In genomic region chr2:43240762-43241150, GRCh38 we compare ENCODE assay signal across 15 cellular contexts. TPM values are rescaled to one million over a fixed set of nuclear protein-coding genes. Genes with fewer than 3 reads are reported as not detected.
DNase-seq lines count a peak whose midpoint lies in the region; ATAC-seq and TF ChIP-seq lines count a peak whose summit lies in the region.
"Had no signal": no experiment of that assay in that cellular context is flagged by ENCODE, and none has a peak within 500 bp of the region (broad histone marks: within the 10 kb centered on the region; RNA-seq: fewer than 3 reads in every experiment).

No MANE protein-coding gene starts in this region.

- 78% methylated on average over 5 of the region's 5 CpGs for WGBS in esophagus muscularis mucosa

- TF ChIP-seq POLR2A in esophagus muscularis mucosa (IDR thresholded peaks at IDR 0.05; ENCODE audit: low read depth): no peak

- no peak for TF ChIP-seq EP300 in esophagus muscularis mucosa (IDR thresholded peaks at IDR 0.05)

- peak overlapping the region; percentile 43 for H3K4me3 ChIP-seq in OCI-LY3 (ENCODE audit: low read length)
- H3K4me3 ChIP-seq in esophagus muscularis mucosa: no peak overlapping the region
- H3K4me3 ChIP-seq in skeletal muscle tissue (ENCODE audit: low read length in 3 of 3): no peak overlapping the region
- H3K4me3 ChIP-seq: ovary, uterus had no signal

- H3K9me3 ChIP-seq in OCI-LY3 (ENCODE audit: insufficient read depth, low read length) (no peaks in the 10 kb centered on the region), esophagus muscularis mucosa (no peaks in the 10 kb centered on the region), skeletal muscle tissue (ENCODE audit: control insufficient read depth in 3 of 3, low read length in 3 of 3) (no peaks in the 10 kb centered on the region)
- H3K9me3 ChIP-seq: ovary, uterus had no signal

- H3K27me3 Mint-ChIP-seq in activated T-helper 1 cell treated with anti-CD3 and anti-CD28 coated beads, Interleukin-12 subunit alpha, Interleukin-12 subunit beta, Interleukin-2, Interleukin-4 antibody, amounts not matched to agents 30 ng/mL and 10 ng/mL and 1 ng/mL, durations not matched to agents 14 hours and 24 hours and 36 hours (ENCODE audit: insufficient read depth): no peaks in the 10 kb centered on the region

- peak overlapping the region; percentile 75; the same call in 1 of the 2 replicates for H2AFZ ChIP-seq in OCI-LY3 (ENCODE audit: low read depth, low read length)

- intact Hi-C loops in esophagus muscularis mucosa (cut with DNase I): no loop called here
- intact Hi-C loops in activated T-helper 1 cell treated with anti-CD3 and anti-CD28 coated beads, Interleukin-12 subunit alpha, Interleukin-12 subunit beta, Interleukin-2, Interleukin-4 antibody, amounts not matched to agents 30 ng/mL and 10 ng/mL and 1 ng/mL, durations not matched to agents 14 hours and 24 hours and 36 hours (cut with micrococcal nuclease): no loop called here

- ATAC-seq in GM19395 (IDR thresholded peaks at IDR 0.05; ENCODE audit: unreplicated experiment) (peak; percentile 10), GM21367 (IDR thresholded peaks at IDR 0.05; ENCODE audit: unreplicated experiment) (no peak)

- H3K79me2 ChIP-seq in OCI-LY3 (ENCODE audit: low read length): no peaks in the 10 kb centered on the region

- peaks cover 4% of the 10 kb centered on the region for H3K36me3 Mint-ChIP-seq in activated T-helper 1 cell treated with anti-CD3 and anti-CD28 coated beads, Interleukin-12 subunit alpha, Interleukin-12 subunit beta, Interleukin-2, Interleukin-4 antibody, amounts not matched to agents 30 ng/mL and 10 ng/mL and 1 ng/mL, durations not matched to agents 14 hours and 24 hours and 36 hours (ENCODE audit: low read depth)

- no peak overlapping the region for H3K27ac Mint-ChIP-seq in activated T-helper 1 cell treated with anti-CD3 and anti-CD28 coated beads, Interleukin-12 subunit alpha, Interleukin-12 subunit beta, Interleukin-2, Interleukin-4 antibody, amounts not matched to agents 30 ng/mL and 10 ng/mL and 1 ng/mL, durations not matched to agents 14 hours and 24 hours and 36 hours

- H3K36me3 ChIP-seq in OCI-LY3 (replicated peaks; ENCODE audit: low read depth, low read length) (no peaks in the 10 kb centered on the region), esophagus muscularis mucosa (no peaks in the 10 kb centered on the region), skeletal muscle tissue (ENCODE audit: control insufficient read depth in 3 of 3, insufficient read depth in 3 of 3, low read length in 3 of 3) (no peaks in the 10 kb centered on the region)
- H3K36me3 ChIP-seq: ovary, uterus had no signal

- peak overlapping the region; percentile 74 for H3K9ac ChIP-seq in OCI-LY3 (ENCODE audit: low read length)
- H3K9ac ChIP-seq in skeletal muscle tissue (ENCODE audit: low read depth in 1 of 3, low read length in 3 of 3): no peak overlapping the region

- H3K27ac ChIP-seq in OCI-LY3 (ENCODE audit: low read length): peak overlapping the region; percentile 94
- H3K27ac ChIP-seq in esophagus muscularis mucosa (replicated peaks in 1 of 4): peak overlapping the region in 3 of 4 donors; percentile 50 to 60 (median 52)
- H3K27ac ChIP-seq in skeletal muscle tissue (ENCODE audit: low read depth, low read length): peak overlapping the region; percentile 73

- no peaks in the 10 kb centered on the region for H3K9me3 Mint-ChIP-seq in activated T-helper 1 cell treated with anti-CD3 and anti-CD28 coated beads, Interleukin-12 subunit alpha, Interleukin-12 subunit beta, Interleukin-2, Interleukin-4 antibody, amounts not matched to agents 30 ng/mL and 10 ng/mL and 1 ng/mL, durations not matched to agents 14 hours and 24 hours and 36 hours
- H3K9me3 Mint-ChIP-seq: mesothelial cell of epicardium had no signal

- H4K20me1 ChIP-seq in OCI-LY3 (ENCODE audit: insufficient read depth, low read length): no peaks in the 10 kb centered on the region

- H3K4me1 ChIP-seq in OCI-LY3 (ENCODE audit: low read length) (peaks cover 29% of the 10 kb centered on the region), esophagus muscularis mucosa (peaks cover 3 to 21% (median 14%) of the 10 kb centered on the region in 4 donors), skeletal muscle tissue (ENCODE audit: control insufficient read depth in 3 of 3, insufficient read depth in 3 of 3, low read length in 3 of 3) (peaks cover 3 to 8% (median 4%) of the 10 kb centered on the region in 3 donors)
- H3K4me1 ChIP-seq: uterus had no signal

- H3K27me3 ChIP-seq in OCI-LY3 (ENCODE audit: low read depth, low read length) (no peaks in the 10 kb centered on the region), esophagus muscularis mucosa (no peaks in the 10 kb centered on the region), skeletal muscle tissue (ENCODE audit: control insufficient read depth in 3 of 3, insufficient read depth in 3 of 3, low read length in 3 of 3) (no peaks in the 10 kb centered on the region)
- H3K27me3 ChIP-seq: ovary, uterus had no signal

- no peak for TF ChIP-seq CTCF in OCI-LY3 (IDR thresholded peaks at IDR 0.05; ENCODE audit: low read depth, low read length)
- no peak for TF ChIP-seq CTCF in esophagus muscularis mucosa (IDR thresholded peaks at IDR 0.05)

- H3K4me1 Mint-ChIP-seq in activated T-helper 1 cell treated with anti-CD3 and anti-CD28 coated beads, Interleukin-12 subunit alpha, Interleukin-12 subunit beta, Interleukin-2, Interleukin-4 antibody, amounts not matched to agents 30 ng/mL and 10 ng/mL and 1 ng/mL, durations not matched to agents 14 hours and 24 hours and 36 hours (ENCODE audit: low read depth): peaks cover 8% of the 10 kb centered on the region

- DNase-seq in esophagus muscularis mucosa (ENCODE audit: extremely low spot score) (no peak), NCI-H1436 treated with DMSO at 0.1 percent for 48 hours (lab: John Stamatoyannopoulos, UW) (no peak), T-helper 9 cell (no peak)
- no peak for DNase-seq in activated T-helper 1 cell treated with anti-CD3 and anti-CD28 coated beads, Interleukin-12 subunit alpha, Interleukin-12 subunit beta, Interleukin-2, Interleukin-4 antibody, amounts not matched to agents 30 ng/mL and 10 ng/mL and 1 ng/mL, durations not matched to agents 14 hours and 24 hours and 36 hours (ENCODE audit: low spot score)
- DNase-seq: activated T-cell treated with anti-CD3 and anti-CD28 coated beads, Interleukin-2, amount 50 U/mL, for 1 hour; AML-193; foreskin fibroblast; NCI-H1092; uterus had no signal

- peak overlapping the region; percentile 84 for H3K4me2 ChIP-seq in OCI-LY3 (ENCODE audit: low read length)

- no peak overlapping the region for H3K4me3 Mint-ChIP-seq in activated T-helper 1 cell treated with anti-CD3 and anti-CD28 coated beads, Interleukin-12 subunit alpha, Interleukin-12 subunit beta, Interleukin-2, Interleukin-4 antibody, amounts not matched to agents 30 ng/mL and 10 ng/mL and 1 ng/mL, durations not matched to agents 14 hours and 24 hours and 36 hours
- H3K4me3 Mint-ChIP-seq: mesothelial cell of epicardium had no signal

RNA-seq across cellular contexts. Expression of gene ZFP36L2, which starts 14.3 kb away (rescaled TPM):
- total RNA-seq in esophagus muscularis mucosa (100 to 1,000 TPM in 1 of 4 donors, 10 to 100 TPM in 3; 81.7 to 117 (median 85.7) TPM), skeletal muscle tissue (14.1 TPM)
- 92.3 TPM in 2 replicates for total RNA-seq in activated T-helper 1 cell treated with anti-CD3 and anti-CD28 coated beads, Interleukin-12 subunit alpha, Interleukin-12 subunit beta, Interleukin-2, Interleukin-4 antibody, amounts not matched to agents 30 ng/mL and 10 ng/mL and 1 ng/mL, durations not matched to agents 14 hours and 24 hours and 36 hours
